In genomic region chr3:54630111-54630623, GRCh38 we compare ENCODE assay signal across 31 cellular contexts.
"Had no signal": no experiment of that assay in that cellular context is flagged by ENCODE, and none has a peak within 500 bp of the region (broad histone marks: within the 10 kb centered on the region; RNA-seq: fewer than 3 reads in every experiment).

No MANE protein-coding gene starts in this region.

- H3K27ac Mint-ChIP-seq: activated CD4-positive, alpha-beta T cell treated with anti-CD3 and anti-CD28 coated beads, Interleukin-2, amount 10 ng/mL, durations not matched to agents 24 days and 14 days; activated CD8-positive, alpha-beta T cell treated with anti-CD3 and anti-CD28 coated beads for 36 hours; activated naive CD4-positive, alpha-beta T cell treated with anti-CD3 and anti-CD28 coated beads, Interleukin-2, amount 50 U/mL, for 72 hours; activated naive CD8-positive, alpha-beta T cell treated with anti-CD3 and anti-CD28 coated beads, Interleukin-2, amount 50 U/mL, for 24 hours; activated T-cell treated with anti-CD3 and anti-CD28 coated beads, Interleukin-2, amount 50 U/mL, for 72 hours; activated T-helper 17 cell treated with anti-CD3 and anti-CD28 coated beads, Interleukin-2, amount 50 U/mL, for 72 hours; T-cell; T-helper 17 cell had no signal

- H3K4me1 ChIP-seq: Peyer's patch had no signal

- H3K4me3 Mint-ChIP-seq: activated CD4-positive, alpha-beta T cell treated with anti-CD3 and anti-CD28 coated beads, Interleukin-2, amount 10 ng/mL, durations not matched to agents 24 days and 14 days; activated CD8-positive, alpha-beta T cell treated with anti-CD3 and anti-CD28 coated beads for 36 hours; activated naive CD8-positive, alpha-beta T cell treated with anti-CD3 and anti-CD28 coated beads, Interleukin-2, amount 50 U/mL, for 24 hours; activated T-cell treated with anti-CD3 and anti-CD28 coated beads, Interleukin-2, amount 50 U/mL, for 72 hours; activated T-helper 17 cell treated with anti-CD3 and anti-CD28 coated beads, Interleukin-2, amount 50 U/mL, for 72 hours; brain; T-cell; T-helper 17 cell had no signal

- H3K27me3 ChIP-seq: Peyer's patch had no signal

- H3K27me3 Mint-ChIP-seq: activated CD4-positive, alpha-beta T cell treated with anti-CD3 and anti-CD28 coated beads, Interleukin-2, amount 10 ng/mL, durations not matched to agents 24 days and 14 days; activated naive CD8-positive, alpha-beta T cell treated with anti-CD3 and anti-CD28 coated beads, Interleukin-2, amount 50 U/mL, for 24 hours; brain had no signal

- H3K4me3 ChIP-seq: Peyer's patch had no signal

- H3K9me3 ChIP-seq: Peyer's patch had no signal

- FAIRE-seq: bronchial epithelial cell had no signal

- H3K36me3 ChIP-seq: Peyer's patch had no signal

- H3K36me3 Mint-ChIP-seq: activated naive CD4-positive, alpha-beta T cell treated with anti-CD3 and anti-CD28 coated beads, Interleukin-2, amount 50 U/mL, for 72 hours; T-cell had no signal

- H3K9me3 Mint-ChIP-seq: activated CD4-positive, alpha-beta T cell treated with anti-CD3 and anti-CD28 coated beads, Interleukin-2, amount 10 ng/mL, durations not matched to agents 24 days and 14 days had no signal

- H3K4me1 Mint-ChIP-seq: activated CD4-positive, alpha-beta T cell treated with anti-CD3 and anti-CD28 coated beads, Interleukin-2, amount 10 ng/mL, durations not matched to agents 24 days and 14 days; activated naive CD8-positive, alpha-beta T cell treated with anti-CD3 and anti-CD28 coated beads, Interleukin-2, amount 50 U/mL, for 24 hours; activated T-helper 17 cell treated with anti-CD3 and anti-CD28 coated beads, Interleukin-2, amount 50 U/mL, for 72 hours; T-cell; T-helper 17 cell had no signal

- H3K27ac ChIP-seq: Peyer's patch, VCaP had no signal

- DNase-seq: activated CD4-positive, alpha-beta T cell treated with anti-CD3 and anti-CD28 coated beads, Interleukin-2, amount 10 ng/mL, durations not matched to agents 24 days and 14 days; activated CD4-positive, alpha-beta T cell treated with anti-CD3 and anti-CD28 coated beads, Interleukin-2, amount 50 U/mL, for 4 hours; activated CD4-positive, CD25-positive, alpha-beta regulatory T cell; activated CD8-positive, alpha-beta T cell treated with anti-CD3 and anti-CD28 coated beads for 36 hours; activated effector memory CD4-positive, alpha-beta T cell treated with anti-CD3 and anti-CD28 coated beads, Interleukin-2, amount 50 U/mL, for 16 hours; activated naive CD4-positive, alpha-beta T cell; activated naive CD8-positive, alpha-beta T cell treated with anti-CD3 and anti-CD28 coated beads, Interleukin-2, amount 50 U/mL, for 24 hours; activated T-cell treated with anti-CD3 and anti-CD28 coated beads, Interleukin-2, amount 50 U/mL, for 1 hour; activated T-cell treated with anti-CD3 and anti-CD28 coated beads, Interleukin-2, amount 50 U/mL, for 72 hours; anterior cingulate cortex; caudate nucleus; cerebellar nuclear complex; NCI-H1105; NCI-H1417 treated with DMSO at 0.1 percent for 48 hours; NCI-H187 treated with DMSO at 0.1 percent for 48 hours; NCI-H2081; NCI-H345; NCI-H526; NCI-H748 treated with DMSO at 0.1 percent for 48 hours; NK-92 treated with Interleukin-12 subunit alpha and Interleukin-12 subunit beta, amount 100 ng/mL, for 24 hours; PC-3; Peyer's patch; RPMI8226; SHP77 treated with DMSO at 0.1 percent for 48 hours; T-cell; T-helper 17 cell had no signal
